ENCODE assay signal across 19 cellular contexts in the genomic region with DNA sequence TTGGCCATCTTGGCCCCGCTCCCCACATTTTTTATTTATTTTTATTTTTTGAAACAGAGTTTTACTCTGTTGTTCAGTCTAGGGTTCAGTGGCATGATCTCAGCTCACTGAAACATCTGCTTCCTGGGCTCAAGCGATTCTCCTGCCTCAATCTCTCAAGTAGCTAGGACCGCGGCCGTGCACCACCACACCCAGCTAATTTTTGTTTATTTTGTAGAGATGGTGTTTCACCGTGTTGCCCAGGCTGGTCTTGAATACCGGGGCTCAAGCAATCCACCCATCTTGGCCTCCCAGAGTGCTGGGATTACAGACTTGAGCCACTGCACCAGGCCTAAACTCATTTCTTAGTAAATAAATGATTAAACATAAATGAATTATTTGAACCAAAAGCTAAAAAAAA.
"Had no signal": no experiment of that assay in that cellular context is flagged by ENCODE, and none has a peak within 500 bp of the region (broad histone marks: within the 10 kb centered on the region; RNA-seq: fewer than 3 reads in every experiment).

No MANE protein-coding gene starts in this region.

- DNase-seq: colonic mucosa; cortex of kidney; dermis blood vessel endothelial cell; dorsolateral prefrontal cortex; effector CD4-positive, alpha-beta T cell; effector CD8-positive, alpha-beta T cell; effector memory CD4-positive, alpha-beta T cell; effector memory CD8-positive, alpha-beta T cell; endodermal cell; erythroblast; esophagus squamous epithelium; foreskin fibroblast; foreskin keratinocyte; foreskin melanocyte; gastrocnemius medialis; glutamatergic neuron; head of caudate nucleus; heart left ventricle; heart right ventricle had no signal
